ENCODE assay signal across 1 cellular context in genomic region chr20:35226775-35227681, GRCh38.
TF ChIP-seq lines count a peak whose summit lies in the region.

No MANE protein-coding gene starts in this region.

TF ChIP-seq in H1, 55 proteins besides CTCF, POLR2A, EP300 and RAD21:
- TF ChIP-seq SP4 (IDR thresholded peaks at IDR 0.05; ENCODE audit: low read length) (no peak), BACH1 (IDR thresholded peaks at IDR 0.05; ENCODE audit: low read length) (no peak), TEAD4 (IDR thresholded peaks at IDR 0.05; ENCODE audit: low read depth, low read length) (no peak), JUND (IDR thresholded peaks at IDR 0.05; ENCODE audit: low read length) (no peak), SP1 (IDR thresholded peaks at IDR 0.05; ENCODE audit: low read depth, low read length) (no peak), TAF1 (IDR thresholded peaks at IDR 0.05; ENCODE audit: low read depth, low read length) (0 out of 2 replicates have a peak, but pooled peaks have one; percentile 17), E2F6 (IDR thresholded peaks at IDR 0.05) (peak; percentile 92), RXRA (IDR thresholded peaks at IDR 0.05; ENCODE audit: insufficient read depth, low read depth, low read length) (no peak), KDM1A (IDR thresholded peaks at IDR 0.05; ENCODE audit: borderline replicate concordance, low read length) (peak; percentile 21; the same call in 1 of the 2 replicates), SAP30 (IDR thresholded peaks at IDR 0.05; ENCODE audit: insufficient read depth, insufficient replicate concordance, low read length) (peak; percentile 82), SIN3A (conservative IDR thresholded peaks at IDR 0.05 in 1 of 2, IDR thresholded peaks at IDR 0.05 in 1 of 2; ENCODE audit: low read depth in 1 of 2, low read length in 2 of 2) (peak; percentile 98 to 99), RBBP5 (IDR thresholded peaks at IDR 0.05; ENCODE audit: borderline replicate concordance, low read depth, low read length) (no peak), CTBP2 (IDR thresholded peaks at IDR 0.05; ENCODE audit: borderline replicate concordance, insufficient read depth, insufficient read length, low read length) (no peak), NRF1 (IDR thresholded peaks at IDR 0.05; ENCODE audit: low read depth, low read length) (no peak), RFX5 (IDR thresholded peaks at IDR 0.05; ENCODE audit: borderline replicate concordance, low read depth, low read length) (no peak), CEBPB (IDR thresholded peaks at IDR 0.05; ENCODE audit: low read depth, low read length) (no peak), HDAC2 (IDR thresholded peaks at IDR 0.05; ENCODE audit: borderline replicate concordance in 1 of 2, low read depth in 2 of 2, low read length in 2 of 2) (peak; percentile 81 to 87; a peak in 3 of 4 replicates), TCF12 (IDR thresholded peaks at IDR 0.05; ENCODE audit: low read depth, low read length) (no peak), CREB1 (IDR thresholded peaks at IDR 0.05) (no peak), KDM5A (IDR thresholded peaks at IDR 0.05; ENCODE audit: low read length) (no peak), MAX (IDR thresholded peaks at IDR 0.05) (peak; percentile 98), GABPA (IDR thresholded peaks at IDR 0.05; ENCODE audit: borderline replicate concordance, insufficient read depth, low read length) (no peak)
